ENCODE assay signal across 34 cellular contexts in the genomic region with DNA sequence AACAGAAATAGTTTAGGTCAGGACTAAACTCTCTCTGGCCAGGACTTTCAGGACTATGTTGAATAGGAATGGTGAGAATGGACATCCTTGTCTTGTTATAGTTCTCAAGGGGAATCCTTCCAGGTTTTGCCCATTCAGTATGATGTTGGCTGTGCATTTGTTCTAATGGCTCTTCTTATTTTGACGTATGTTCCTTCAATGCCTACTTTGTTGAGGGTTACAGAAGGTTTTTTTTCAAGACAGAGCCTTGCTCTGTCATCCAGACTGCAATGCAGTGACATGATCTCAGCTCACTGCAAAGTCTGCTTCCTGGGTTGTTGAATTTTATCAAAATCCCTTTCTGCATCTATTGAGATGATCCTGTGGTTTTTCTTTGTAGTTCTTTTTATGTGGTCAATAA.
"Had no signal": no experiment of that assay in that cellular context is flagged by ENCODE, and none has a peak within 500 bp of the region (broad histone marks: within the 10 kb centered on the region; RNA-seq: fewer than 3 reads in every experiment).

No MANE protein-coding gene starts in this region.

- DNase-seq: activated CD4-positive, alpha-beta memory T cell treated with anti-CD3 and anti-CD28 coated beads, Interleukin-2, amount 10 ng/mL, durations not matched to agents 7 days and 5 days; activated CD4-positive, alpha-beta T cell treated with anti-CD3 and anti-CD28 coated beads for 1 hour; activated CD4-positive, alpha-beta T cell treated with anti-CD3 and anti-CD28 coated beads for 36 hours; activated CD4-positive, alpha-beta T cell treated with anti-CD3 and anti-CD28 coated beads for 48 hours; activated CD4-positive, alpha-beta T cell treated with anti-CD3 and anti-CD28 coated beads, Interleukin-2, amount 10 ng/mL, durations not matched to agents 7 days and 5 days; activated CD4-positive, alpha-beta T cell treated with anti-CD3 and anti-CD28 coated beads, Interleukin-2, amount 50 U/mL, for 48 hours; activated CD4-positive, CD25-positive, alpha-beta regulatory T cell; activated CD8-positive, alpha-beta memory T cell treated with anti-CD3 and anti-CD28 coated beads, Interleukin-2, amount 50 U/mL, for 4 hours; activated effector memory CD4-positive, alpha-beta T cell treated with anti-CD3 and anti-CD28 coated beads, Interleukin-2, amount 50 U/mL, for 16 hours; activated gamma-delta T cell treated with Interleukin-2 at 50 U/mL for 16 hours; activated naive CD4-positive, alpha-beta T cell; activated naive CD4-positive, alpha-beta T cell treated with anti-CD3 and anti-CD28 coated beads for 36 hours; activated naive CD4-positive, alpha-beta T cell treated with anti-CD3 and anti-CD28 coated beads, Interleukin-2, amount 50 U/mL, for 16 hours; activated naive CD8-positive, alpha-beta T cell treated with anti-CD3 and anti-CD28 coated beads for 36 hours; activated T-cell treated with anti-CD3 and anti-CD28 coated beads for 4 hours; activated T-cell treated with anti-CD3 and anti-CD28 coated beads, Interleukin-2, amount 50 U/mL, for 1 hour; activated T-cell treated with anti-CD3 and anti-CD28 coated beads, Interleukin-2, amount 50 U/mL, for 4 hours; activated T-cell treated with anti-CD3 and anti-CD28 coated beads, Interleukin-2, amount 50 U/mL, for 72 hours; amygdala; anterior cingulate cortex; caudate nucleus; SW 1271; T-helper 1 cell; T-helper 2 cell; T-helper 9 cell; WERI-Rb-1 had no signal

- ATAC-seq: activated CD4-positive, alpha-beta T cell treated with anti-CD3 and anti-CD28 coated beads for 36 hours; activated CD4-positive, CD25-positive, alpha-beta regulatory T cell treated with anti-CD3 and anti-CD28 coated beads, Interleukin-2, amount 50 U/mL, for 24 hours; activated naive CD4-positive, alpha-beta T cell treated with anti-CD3 and anti-CD28 coated beads, Interleukin-2, amount 50 U/mL, for 72 hours; activated T-cell treated with anti-CD3 and anti-CD28 coated beads, Interleukin-2, amount 50 U/mL, for 4 hours; activated T-cell treated with anti-CD3 and anti-CD28 coated beads, Interleukin-2, amount 50 U/mL, for 72 hours; activated T-helper 17 cell treated with anti-CD3 and anti-CD28 coated beads, Interleukin-2, amount 50 U/mL, for 72 hours; WTC11 had no signal

- H3K27ac Mint-ChIP-seq: activated CD4-positive, alpha-beta memory T cell treated with anti-CD3 and anti-CD28 coated beads, Interleukin-2, amount 10 ng/mL, durations not matched to agents 7 days and 5 days; activated CD4-positive, alpha-beta T cell treated with anti-CD3 and anti-CD28 coated beads for 36 hours; activated CD4-positive, alpha-beta T cell treated with anti-CD3 and anti-CD28 coated beads, Interleukin-2, amount 10 ng/mL, durations not matched to agents 7 days and 5 days; activated naive CD4-positive, alpha-beta T cell treated with anti-CD3 and anti-CD28 coated beads for 36 hours; activated naive CD4-positive, alpha-beta T cell treated with anti-CD3 and anti-CD28 coated beads, Interleukin-2, amount 50 U/mL, for 72 hours; activated naive CD8-positive, alpha-beta T cell treated with anti-CD3 and anti-CD28 coated beads for 36 hours; activated T-cell treated with anti-CD3 and anti-CD28 coated beads, Interleukin-2, amount 50 U/mL, for 72 hours; activated T-helper 1 cell treated with anti-CD3 and anti-CD28 coated beads, Interleukin-12 subunit alpha, Interleukin-12 subunit beta, Interleukin-2, Interleukin-4 antibody, amounts not matched to agents 30 ng/mL and 10 ng/mL and 1 ng/mL, durations not matched to agents 14 hours and 24 hours and 36 hours; activated T-helper 17 cell treated with anti-CD3 and anti-CD28 coated beads, Interleukin-2, amount 50 U/mL, for 72 hours; brain; T-helper 1 cell treated with Interleukin-12 subunit alpha and Interleukin-12 subunit beta and Interleukin-4 antibody, amounts not matched to agents 30 μg/mL and 1 μg/mL, for 36 hours; T-helper 2 cell treated with Interferon-gamma antibody and Interleukin-4, amounts not matched to agents 5 μg/mL and 100 μg/mL, for 36 hours; WTC11 had no signal

- H3K4me1 Mint-ChIP-seq: activated CD4-positive, alpha-beta memory T cell treated with anti-CD3 and anti-CD28 coated beads, Interleukin-2, amount 10 ng/mL, durations not matched to agents 7 days and 5 days; activated CD4-positive, alpha-beta T cell treated with anti-CD3 and anti-CD28 coated beads for 36 hours; activated T-helper 17 cell treated with anti-CD3 and anti-CD28 coated beads, Interleukin-2, amount 50 U/mL, for 72 hours; brain; WTC11 had no signal

- H3K4me3 Mint-ChIP-seq: activated CD4-positive, alpha-beta memory T cell treated with anti-CD3 and anti-CD28 coated beads, Interleukin-2, amount 10 ng/mL, durations not matched to agents 7 days and 5 days; activated CD4-positive, alpha-beta T cell treated with anti-CD3 and anti-CD28 coated beads for 36 hours; activated CD4-positive, alpha-beta T cell treated with anti-CD3 and anti-CD28 coated beads, Interleukin-2, amount 10 ng/mL, durations not matched to agents 7 days and 5 days; activated naive CD4-positive, alpha-beta T cell treated with anti-CD3 and anti-CD28 coated beads for 36 hours; activated naive CD8-positive, alpha-beta T cell treated with anti-CD3 and anti-CD28 coated beads for 36 hours; activated T-cell treated with anti-CD3 and anti-CD28 coated beads, Interleukin-2, amount 50 U/mL, for 4 hours; activated T-cell treated with anti-CD3 and anti-CD28 coated beads, Interleukin-2, amount 50 U/mL, for 72 hours; activated T-helper 1 cell treated with anti-CD3 and anti-CD28 coated beads, Interleukin-12 subunit alpha, Interleukin-12 subunit beta, Interleukin-2, Interleukin-4 antibody, amounts not matched to agents 30 ng/mL and 10 ng/mL and 1 ng/mL, durations not matched to agents 14 hours and 24 hours and 36 hours; activated T-helper 17 cell treated with anti-CD3 and anti-CD28 coated beads, Interleukin-2, amount 50 U/mL, for 72 hours; brain; T-helper 1 cell treated with Interleukin-12 subunit alpha and Interleukin-12 subunit beta and Interleukin-4 antibody, amounts not matched to agents 30 μg/mL and 1 μg/mL, for 36 hours; T-helper 2 cell treated with Interferon-gamma antibody and Interleukin-4, amounts not matched to agents 5 μg/mL and 100 μg/mL, for 36 hours; WTC11 had no signal

- H3K36me3 Mint-ChIP-seq: activated naive CD4-positive, alpha-beta T cell treated with anti-CD3 and anti-CD28 coated beads, Interleukin-2, amount 50 U/mL, for 72 hours; brain had no signal

- H3K9me3 Mint-ChIP-seq: activated CD4-positive, alpha-beta memory T cell treated with anti-CD3 and anti-CD28 coated beads, Interleukin-2, amount 10 ng/mL, durations not matched to agents 7 days and 5 days; activated naive CD4-positive, alpha-beta T cell treated with anti-CD3 and anti-CD28 coated beads for 36 hours; activated T-helper 17 cell treated with anti-CD3 and anti-CD28 coated beads, Interleukin-2, amount 50 U/mL, for 72 hours had no signal

- H3K27me3 Mint-ChIP-seq: activated naive CD8-positive, alpha-beta T cell treated with anti-CD3 and anti-CD28 coated beads for 36 hours; activated T-helper 17 cell treated with anti-CD3 and anti-CD28 coated beads, Interleukin-2, amount 50 U/mL, for 72 hours had no signal
